ENCODE assay signal across 25 cellular contexts in genomic region chr16:2814757-2815298, GRCh38. TPM values are rescaled to one million over a fixed set of nuclear protein-coding genes. Genes with fewer than 3 reads are reported as not detected.
"Had no signal": no experiment of that assay in that cellular context is flagged by ENCODE, and none has a peak within 500 bp of the region (broad histone marks: within the 10 kb centered on the region; RNA-seq: fewer than 3 reads in every experiment).

No MANE protein-coding gene starts in this region.

- H3K27ac ChIP-seq: ascending aorta, coronary artery, psoas muscle, skin epidermis, upper lobe of left lung had no signal

- DNase-seq: activated CD4-positive, alpha-beta T cell treated with anti-CD3 and anti-CD28 coated beads for 48 hours; activated CD8-positive, alpha-beta memory T cell treated with anti-CD3 and anti-CD28 coated beads, Interleukin-2, amount 50 U/mL, for 4 hours; activated CD8-positive, alpha-beta T cell treated with anti-CD3 and anti-CD28 coated beads, Interleukin-2, amount 10 ng/mL, durations not matched to agents 7 days and 5 days; activated naive CD4-positive, alpha-beta T cell treated with anti-CD3 and anti-CD28 coated beads for 36 hours; activated T-cell treated with anti-CD3 and anti-CD28 coated beads, Interleukin-2, amount 50 U/mL, for 4 hours; kidney; psoas muscle; right cardiac atrium; stimulated activated CD4-positive, alpha-beta T cell treated with anti-CD3 and anti-CD28 coated beads, Interleukin-15, amount 100 ng/mL, for 24 hours; stimulated activated CD4-positive, alpha-beta T cell treated with anti-CD3 and anti-CD28 coated beads, Interleukin-2, amount 100 ng/mL, for 48 hours had no signal

- H3K4me3 Mint-ChIP-seq: activated CD8-positive, alpha-beta T cell treated with anti-CD3 and anti-CD28 coated beads, Interleukin-2, amount 10 ng/mL, durations not matched to agents 7 days and 5 days; activated naive CD4-positive, alpha-beta T cell treated with anti-CD3 and anti-CD28 coated beads for 36 hours; activated T-cell treated with anti-CD3 and anti-CD28 coated beads, Interleukin-2, amount 50 U/mL, for 4 hours; central memory CD8-positive, alpha-beta T cell; stimulated activated naive CD8-positive, alpha-beta T cell treated with anti-CD3 and anti-CD28 coated beads, Interleukin-15, Interleukin-2, amounts not matched to agents 100 ng/mL and 50 ng/mL, for 24 hours; T-helper 2 cell treated with Interferon-gamma antibody and Interleukin-4, amounts not matched to agents 5 μg/mL and 100 μg/mL, for 36 hours; WTC11 had no signal

- H3K27ac Mint-ChIP-seq: activated CD8-positive, alpha-beta T cell treated with anti-CD3 and anti-CD28 coated beads, Interleukin-2, amount 10 ng/mL, durations not matched to agents 7 days and 5 days; activated naive CD4-positive, alpha-beta T cell treated with anti-CD3 and anti-CD28 coated beads for 36 hours; stimulated activated naive CD8-positive, alpha-beta T cell treated with anti-CD3 and anti-CD28 coated beads, Interleukin-15, Interleukin-2, amounts not matched to agents 100 ng/mL and 50 ng/mL, for 24 hours; T-helper 2 cell treated with Interferon-gamma antibody and Interleukin-4, amounts not matched to agents 5 μg/mL and 100 μg/mL, for 36 hours; WTC11 had no signal

- H3K36me3 Mint-ChIP-seq: WTC11 had no signal

- H3K36me3 ChIP-seq: ascending aorta, upper lobe of left lung had no signal

- H3K27me3 ChIP-seq: ascending aorta had no signal

- H3K4me1 Mint-ChIP-seq: central memory CD8-positive, alpha-beta T cell; WTC11 had no signal

- H3K4me3 ChIP-seq: ascending aorta, coronary artery, psoas muscle, skin epidermis, upper lobe of left lung had no signal

- ATAC-seq: activated CD8-positive, alpha-beta T cell treated with anti-CD3 and anti-CD28 coated beads, Interleukin-2, amount 10 ng/mL, durations not matched to agents 7 days and 5 days; activated T-cell treated with anti-CD3 and anti-CD28 coated beads, Interleukin-2, amount 50 U/mL, for 4 hours; left lobe of liver; psoas muscle; right cardiac atrium; WTC11 had no signal

- H3K9me3 ChIP-seq: ascending aorta, psoas muscle, upper lobe of left lung had no signal

- H3K9me3 Mint-ChIP-seq: activated naive CD4-positive, alpha-beta T cell treated with anti-CD3 and anti-CD28 coated beads for 36 hours; activated T-cell treated with anti-CD3 and anti-CD28 coated beads, Interleukin-2, amount 50 U/mL, for 4 hours; central memory CD8-positive, alpha-beta T cell; stimulated activated naive CD8-positive, alpha-beta T cell treated with anti-CD3 and anti-CD28 coated beads, Interleukin-15, Interleukin-2, amounts not matched to agents 100 ng/mL and 50 ng/mL, for 24 hours; T-helper 2 cell treated with Interferon-gamma antibody and Interleukin-4, amounts not matched to agents 5 μg/mL and 100 μg/mL, for 36 hours; WTC11 had no signal

RNA-seq across cellular contexts. Expression of gene PRSS21, which starts 2.2 kb away (rescaled TPM):
- total RNA-seq: ascending aorta, frontal cortex, left lobe of liver, osteocyte, psoas muscle, right cardiac atrium, temporal lobe had no signal
- polyA plus RNA-seq: neural cell, right cardiac atrium had no signal

RNA-seq across cellular contexts. Expression of gene ZG16B, which starts 15.3 kb away (rescaled TPM):
- total RNA-seq: ascending aorta, frontal cortex, left lobe of liver, lung microvascular endothelial cell, osteocyte, psoas muscle, WTC11 had no signal
- polyA plus RNA-seq: neural cell, right cardiac atrium had no signal

RNA-seq across cellular contexts. Expression of gene PRSS41, which starts 16.6 kb away (rescaled TPM):
- total RNA-seq: activated CD8-positive, alpha-beta T cell treated with anti-CD3 and anti-CD28 coated beads, Interleukin-2, amount 10 ng/mL, durations not matched to agents 7 days and 5 days; activated naive CD4-positive, alpha-beta T cell treated with anti-CD3 and anti-CD28 coated beads for 36 hours; activated T-cell treated with anti-CD3 and anti-CD28 coated beads, Interleukin-2, amount 50 U/mL, for 4 hours; ascending aorta; frontal cortex; kidney; left lobe of liver; lung microvascular endothelial cell; osteocyte; psoas muscle; right cardiac atrium; temporal lobe; WTC11 had no signal
- polyA plus RNA-seq: esophagus, neural cell, psoas muscle, right cardiac atrium had no signal

RNA-seq across cellular contexts. Expression of gene PRSS33, which starts 27.5 kb away (rescaled TPM):
- total RNA-seq: activated CD8-positive, alpha-beta T cell treated with anti-CD3 and anti-CD28 coated beads, Interleukin-2, amount 10 ng/mL, durations not matched to agents 7 days and 5 days; frontal cortex; kidney; left lobe of liver; lung microvascular endothelial cell; osteocyte; psoas muscle; right cardiac atrium had no signal
- polyA plus RNA-seq: esophagus, neural cell, psoas muscle, right cardiac atrium had no signal
